ENCODE assay signal across 7 cellular contexts in genomic region chr14:74571901-74572828, GRCh38. TPM values are rescaled to one million over a fixed set of nuclear protein-coding genes. Genes with fewer than 3 reads are reported as not detected.
A peak's percentile ranks its signal among the peaks of the same experiment; 100 is the strongest.
DNase-seq lines count a peak whose midpoint lies in the region; ATAC-seq and TF ChIP-seq lines count a peak whose summit lies in the region.

No MANE protein-coding gene starts in this region.

- ATAC-seq in aorta (ENCODE audit: low FRiP score) = peak; percentile 43
- no peak for ATAC-seq in GM21528 (IDR thresholded peaks at IDR 0.05; ENCODE audit: low FRiP score, unreplicated experiment)

- peak overlapping the region; percentile 30 for H2AFZ ChIP-seq in mammary epithelial cell (ENCODE audit: low read depth, low read length)

- no peaks in the 10 kb centered on the region for H3K36me3 ChIP-seq in HAP-1 (replicated peaks)
- peaks cover 2% of the 10 kb centered on the region for H3K36me3 ChIP-seq in mammary epithelial cell (ENCODE audit: insufficient read depth, low read length)
- H3K36me3 ChIP-seq in muscle layer of duodenum (ENCODE audit: control insufficient read depth in 1 of 2, insufficient read depth in 2 of 2, low read length in 2 of 2) = peaks cover 0 to 10% of the 10 kb centered on the region in 2 donors
- H3K36me3 ChIP-seq in aorta (ENCODE audit: control insufficient read depth in 1 of 2, insufficient read depth in 2 of 2, low read length in 1 of 2) = no peaks in the 10 kb centered on the region

- H4K20me1 ChIP-seq in mammary epithelial cell (ENCODE audit: insufficient read depth, low read length) = no peaks in the 10 kb centered on the region

- CTCF ChIA-PET in mammary epithelial cell (lab: Charles Lee; ENCODE audit: low non-redundant PET) = interaction anchor here (0.6 kb wide), 2 partner anchors 191 to 723 kb away, joined by 3 to 4 read pairs; partner anchors contain the start of gene YLPM1

- dilution Hi-C loops in mammary epithelial cell (cut with HindIII; ENCODE audit: low sequenced_read_pairs) = loop anchor here (5.0 kb wide), 3 partner anchors 45 to 70 kb away; no protein-coding TSS in a partner anchor

- TSS peak; percentile 85 for BruUV-seq in mammary epithelial cell (replicated peaks; lab: Mats Ljungman, UMichigan)

- in situ Hi-C loops in HAP-1 (cut with MboI; ENCODE audit: low sequenced_read_pairs) (no loop called here), mammary epithelial cell (cut with MboI; ENCODE audit: low sequenced_read_pairs in 2 of 2) (no loop called here)

- H3K27me3 ChIP-seq in HAP-1 (ENCODE audit: low read depth) = no peaks in the 10 kb centered on the region
- no peaks in the 10 kb centered on the region for H3K27me3 ChIP-seq in mammary epithelial cell (ENCODE audit: insufficient read depth, low read length)
- no peaks in the 10 kb centered on the region for H3K27me3 ChIP-seq in muscle layer of duodenum (ENCODE audit: low read depth, low read length)
- H3K27me3 ChIP-seq in aorta (ENCODE audit: control insufficient read depth in 1 of 2, insufficient read depth in 2 of 2, low read length in 1 of 2) = no peaks in the 10 kb centered on the region

- peak overlapping the region; percentile 91 for H3K9ac ChIP-seq in mammary epithelial cell (ENCODE audit: insufficient read depth, low read length)

- H3K27ac ChIP-seq in mammary epithelial cell (ENCODE audit: insufficient read depth, low read depth, low read length) (peak overlapping the region; percentile 98), muscle layer of duodenum (ENCODE audit: low read length) (peak overlapping the region; percentile 18), aorta (ENCODE audit: low read depth in 1 of 2, low read length in 2 of 2) (peak overlapping the region; percentile 99)

- peak overlapping the region; percentile 15 for H3K4me3 ChIP-seq in HAP-1
- H3K4me3 ChIP-seq in mammary epithelial cell (replicated peaks in 1 of 3; ENCODE audit: insufficient read depth in 1 of 3, low read depth in 2 of 3, low read length in 3 of 3) = peak overlapping the region; percentile 24 to 37 (median 30)
- peak overlapping the region in 1 of 2 donors; percentile 41 for H3K4me3 ChIP-seq in muscle layer of duodenum (ENCODE audit: low read depth in 1 of 2, low read length in 2 of 2)
- no peak overlapping the region for H3K4me3 ChIP-seq in aorta (ENCODE audit: low read length in 2 of 2)

- intact Hi-C loops in mammary epithelial cell (cut with micrococcal nuclease) (loop anchor here (1.0 kb wide), 3 partner anchors 8 to 37 kb away; no protein-coding TSS in a partner anchor), aorta (cut with DNase I) (loop anchor here in 1 of 2 donors (5.0 kb wide), 1 partner anchor 35 kb away; no protein-coding TSS in a partner anchor)

- TF ChIP-seq CTCF in mammary epithelial cell (conservative IDR thresholded peaks at IDR 0.05 in 1 of 2, IDR thresholded peaks at IDR 0.05 in 1 of 2; ENCODE audit: extremely low read depth in 1 of 2, insufficient read depth in 1 of 2, low read depth in 1 of 2, low read length in 2 of 2) = no peak

- DNase-seq in HAP-1 (ENCODE audit: low spot score in 2 of 2) (peak; percentile 51 to 71), NOMO-1 (lab: John Stamatoyannopoulos, UW; ENCODE audit: unreplicated experiment in 2 of 2) (peak; percentile 14 to 70), mammary epithelial cell (peak; percentile 99), aorta (peak; percentile 73 to 74), NCI-H2196 treated with DMSO at 0.1 percent for 48 hours (lab: John Stamatoyannopoulos, UW; ENCODE audit: unreplicated experiment) (no peak)

- H3K4me1 ChIP-seq in HAP-1 (peaks cover 22% of the 10 kb centered on the region), mammary epithelial cell (ENCODE audit: insufficient read depth, low read length) (peaks cover 85% of the 10 kb centered on the region), muscle layer of duodenum (ENCODE audit: control insufficient read depth in 1 of 2, insufficient read depth in 2 of 2, low read length in 2 of 2) (peaks cover 7 to 32% of the 10 kb centered on the region in 2 donors), aorta (ENCODE audit: control insufficient read depth in 1 of 2, insufficient read depth in 2 of 2, low read length in 2 of 2) (peaks cover 9 to 11% of the 10 kb centered on the region in 2 donors)

- H3K9me3 ChIP-seq in HAP-1 = no peaks in the 10 kb centered on the region
- H3K9me3 ChIP-seq in mammary epithelial cell (replicated peaks; ENCODE audit: insufficient read depth, low read length) = no peaks in the 10 kb centered on the region
- H3K9me3 ChIP-seq in muscle layer of duodenum (ENCODE audit: control insufficient read depth in 1 of 2, low read length in 2 of 2) = no peaks in the 10 kb centered on the region
- H3K9me3 ChIP-seq in aorta (ENCODE audit: control insufficient read depth, low read length) = no peaks in the 10 kb centered on the region

- peak overlapping the region; percentile 82 for H3K4me2 ChIP-seq in mammary epithelial cell (ENCODE audit: insufficient read depth, low read depth, low read length)

- H3K79me2 ChIP-seq in mammary epithelial cell (ENCODE audit: insufficient read depth, low read length) = peaks cover 59% of the 10 kb centered on the region

- 2% methylated on average over 13 of the region's 13 CpGs for WGBS in mammary epithelial cell (ENCODE audit: low coverage, missing lambda C conversion rate)
- WGBS in aorta, 2 donors = 13 to 16% methylated on average over 13 of the region's 13 CpGs

RNA-seq across cellular contexts. Expression of gene LTBP2, which starts 39.9 kb away (rescaled TPM):
- total RNA-seq in mammary epithelial cell (100 to 1,000 TPM; 104 to 322 TPM), aorta (100 to 1,000 TPM; 209 to 363 TPM)
- polyA plus RNA-seq in mammary epithelial cell (56.3 TPM), aorta (100 to 1,000 TPM in 1 of 2 donors, 10 to 100 TPM in 1; 40.4 to 247 TPM)
- 131 TPM for polyA minus RNA-seq in mammary epithelial cell

Comparison
In these comparisons a context has a peak if more than half of its experiments do, and no peak if none do; other contexts are left out.
1. H3K4me3 ChIP-seq: peak in HAP-1 (single experiment) and mammary epithelial cell (3 of 3); none in aorta (0 of 2).
2. H3K27ac ChIP-seq: peak in every context shown above with its lines; median percentile 99 in aorta; 98 in mammary epithelial cell; 18 in muscle layer of duodenum.